In genomic region chr14:99176156-99176945, GRCh38 we compare ENCODE assay signal across 1 cellular context.
TF ChIP-seq lines count a peak whose summit lies in the region.

No MANE protein-coding gene starts in this region.

TF ChIP-seq in H1, 55 proteins besides CTCF, POLR2A, EP300 and RAD21 (continued from another document):
- TF ChIP-seq GABPA (IDR thresholded peaks at IDR 0.05; ENCODE audit: borderline replicate concordance, insufficient read depth, low read length) = 0 out of 2 replicates have a peak, but pooled peaks have one; percentile 13
